Comparison of ENCODE assay signal across 17 cellular contexts in genomic region chr12:5966486-5967095, GRCh38. TPM values are rescaled to one million over a fixed set of nuclear protein-coding genes. Genes with fewer than 3 reads are reported as not detected.
A peak's percentile ranks its signal among the peaks of the same experiment; 100 is the strongest.
DNase-seq lines count a peak whose midpoint lies in the region; ATAC-seq and TF ChIP-seq lines count a peak whose summit lies in the region.
"Had no signal": no experiment of that assay in that cellular context is flagged by ENCODE, and none has a peak within 500 bp of the region (broad histone marks: within the 10 kb centered on the region; RNA-seq: fewer than 3 reads in every experiment).

No MANE protein-coding gene starts in this region.

- intact Hi-C loops in natural killer cell (cut with micrococcal nuclease) = loop anchor here (1.0 kb wide), 1 partner anchor 74 kb away; no protein-coding TSS in a partner anchor
- intact Hi-C loops in colonic mucosa (cut with DNase I) = no loop called here
- intact Hi-C loops in esophagus muscularis mucosa (cut with DNase I) = no loop called here
- intact Hi-C loops in vagina (cut with DNase I) = no loop called here

- H3K4me3 ChIP-seq in colonic mucosa (no peak overlapping the region), esophagus muscularis mucosa (no peak overlapping the region), vagina (no peak overlapping the region)
- H3K4me3 ChIP-seq: BLaER1, GM23248 had no signal

- TF ChIP-seq POLR2A in esophagus muscularis mucosa (IDR thresholded peaks at IDR 0.05; ENCODE audit: low read depth) (no peak), vagina (IDR thresholded peaks at IDR 0.05) (no peak)

- TF ChIP-seq EP300 in esophagus muscularis mucosa (IDR thresholded peaks at IDR 0.05) = no peak

- H3K27me3 ChIP-seq in colonic mucosa = no peaks in the 10 kb centered on the region
- H3K27me3 ChIP-seq in esophagus muscularis mucosa = peaks cover 0 to 4% (median 0%) of the 10 kb centered on the region in 4 donors
- H3K27me3 ChIP-seq in vagina = no peaks in the 10 kb centered on the region
- H3K27me3 ChIP-seq: BLaER1 had no signal

- no peaks in the 10 kb centered on the region for H3K36me3 Mint-ChIP-seq in natural killer cell treated with Interleukin-12 subunit alpha and Interleukin-12 subunit beta and Interleukin-15 and Interleukin-18, amount 100 ng/mL, for 72 hours
- no peaks in the 10 kb centered on the region for H3K36me3 Mint-ChIP-seq in natural killer cell
- H3K36me3 Mint-ChIP-seq: CD4-positive, CD25-positive, alpha-beta regulatory T cell; CD8-positive, alpha-beta T cell had no signal

- H3K9me3 Mint-ChIP-seq in natural killer cell treated with Interleukin-12 subunit alpha and Interleukin-12 subunit beta and Interleukin-15 and Interleukin-18, amount 100 ng/mL, for 72 hours = no peaks in the 10 kb centered on the region
- H3K9me3 Mint-ChIP-seq in natural killer cell = no peaks in the 10 kb centered on the region
- H3K9me3 Mint-ChIP-seq: CD4-positive, CD25-positive, alpha-beta regulatory T cell; CD8-positive, alpha-beta T cell had no signal

- ATAC-seq in natural killer cell treated with Interleukin-12 subunit alpha and Interleukin-12 subunit beta and Interleukin-15 and Interleukin-18, amount 100 ng/mL, for 72 hours = no peak
- ATAC-seq in natural killer cell (no peak), GM19023 (IDR thresholded peaks at IDR 0.05; ENCODE audit: unreplicated experiment) (no peak)

- no peak overlapping the region for H3K27ac Mint-ChIP-seq in natural killer cell treated with Interleukin-12 subunit alpha and Interleukin-12 subunit beta and Interleukin-15 and Interleukin-18, amount 100 ng/mL, for 72 hours
- no peak overlapping the region for H3K27ac Mint-ChIP-seq in natural killer cell
- H3K27ac Mint-ChIP-seq: B cell; CD4-positive, CD25-positive, alpha-beta regulatory T cell; CD8-positive, alpha-beta T cell had no signal

- peak; percentile 32 for DNase-seq in natural killer cell treated with Interleukin-12 subunit alpha and Interleukin-12 subunit beta and Interleukin-15 and Interleukin-18, amount 100 ng/mL, for 72 hours (ENCODE audit: low spot score)
- DNase-seq in natural killer cell (no peak), colonic mucosa (peak; percentile 6), esophagus muscularis mucosa (ENCODE audit: extremely low spot score) (peak; percentile 55), vagina (ENCODE audit: extremely low spot score in 2 of 2) (peak; percentile 64 to 70), COLO668 (lab: John Stamatoyannopoulos, UW; ENCODE audit: unreplicated experiment) (no peak)
- no peak for DNase-seq in stimulated activated CD8-positive, alpha-beta memory T cell treated with anti-CD3 and anti-CD28 coated beads, Interleukin-4, amount 100 ng/mL, for 48 hours
- DNase-seq: DMS 273 treated with DMSO at 0.1 percent for 48 hours, DMS79 had no signal

- TF ChIP-seq CTCF in natural killer cell (IDR thresholded peaks at IDR 0.05) (no peak), colonic mucosa (IDR thresholded peaks at IDR 0.05) (no peak), esophagus muscularis mucosa (IDR thresholded peaks at IDR 0.05) (no peak), vagina (IDR thresholded peaks at IDR 0.05) (no peak)

- H3K36me3 ChIP-seq in colonic mucosa (no peaks in the 10 kb centered on the region), esophagus muscularis mucosa (peaks cover 0 to 70% (median 2%) of the 10 kb centered on the region in 4 donors), vagina (no peaks in the 10 kb centered on the region)
- H3K36me3 ChIP-seq: BLaER1 had no signal

- H3K27ac ChIP-seq in colonic mucosa (no peak overlapping the region), esophagus muscularis mucosa (replicated peaks in 1 of 4) (no peak overlapping the region), vagina (no peak overlapping the region)
- H3K27ac ChIP-seq: 22Rv1, BLaER1, C4-2B, GM23248 had no signal

- H3K9ac ChIP-seq in colonic mucosa (ENCODE audit: low read depth in 2 of 2, low read length in 2 of 2) = no peak overlapping the region
- H3K9ac ChIP-seq: BLaER1, GM23248 had no signal

- H3K4me1 ChIP-seq in colonic mucosa (no peaks in the 10 kb centered on the region), esophagus muscularis mucosa (no peaks in the 10 kb centered on the region), vagina (no peaks in the 10 kb centered on the region)
- H3K4me1 ChIP-seq: BLaER1 had no signal

- H3K27me3 Mint-ChIP-seq in natural killer cell treated with Interleukin-12 subunit alpha and Interleukin-12 subunit beta and Interleukin-15 and Interleukin-18, amount 100 ng/mL, for 72 hours = peaks cover 12 to 28% of the 10 kb centered on the region in 2 donors
- H3K27me3 Mint-ChIP-seq in natural killer cell (ENCODE audit: low read depth in 2 of 2) = peaks cover 13 to 20% of the 10 kb centered on the region in 2 donors

- no peaks in the 10 kb centered on the region for H3K4me1 Mint-ChIP-seq in natural killer cell treated with Interleukin-12 subunit alpha and Interleukin-12 subunit beta and Interleukin-15 and Interleukin-18, amount 100 ng/mL, for 72 hours (ENCODE audit: low read depth in 2 of 2)
- no peaks in the 10 kb centered on the region for H3K4me1 Mint-ChIP-seq in natural killer cell

- H3K4me3 Mint-ChIP-seq in natural killer cell treated with Interleukin-12 subunit alpha and Interleukin-12 subunit beta and Interleukin-15 and Interleukin-18, amount 100 ng/mL, for 72 hours = no peak overlapping the region
- no peak overlapping the region for H3K4me3 Mint-ChIP-seq in natural killer cell
- H3K4me3 Mint-ChIP-seq: B cell; CD4-positive, CD25-positive, alpha-beta regulatory T cell; CD8-positive, alpha-beta T cell had no signal

- WGBS in esophagus muscularis mucosa = 87% methylated on average over 11 of the region's 11 CpGs

- H3K9me3 ChIP-seq in colonic mucosa (no peaks in the 10 kb centered on the region), esophagus muscularis mucosa (no peaks in the 10 kb centered on the region), vagina (no peaks in the 10 kb centered on the region)
- H3K9me3 ChIP-seq: BLaER1 had no signal

RNA-seq across cellular contexts. Expression of gene ANO2, which starts 21.5 kb away (rescaled TPM):
- total RNA-seq in natural killer cell treated with Interleukin-12 subunit alpha and Interleukin-12 subunit beta and Interleukin-15 and Interleukin-18, amount 100 ng/mL, for 72 hours = not detected
- total RNA-seq in natural killer cell = not detected
- 1 to 10 TPM; 1.1 to 2.2 TPM for total RNA-seq in colonic mucosa
- 10 to 100 TPM in 1 of 4 donors, 1 to 10 TPM in 3; 4.0 to 17.9 (median 5.1) TPM for total RNA-seq in esophagus muscularis mucosa
- total RNA-seq in vagina = 18.7 TPM
- total RNA-seq: B cell; CD8-positive, alpha-beta T cell; GM23248 had no signal

Comparison
In these comparisons a context has a peak if more than half of its experiments do, and no peak if none do; other contexts are left out.
1. DNase-seq: peak in natural killer cell treated with Interleukin-12 subunit alpha and Interleukin-12 subunit beta and Interleukin-15 and Interleukin-18, amount 100 ng/mL, for 72 hours (single experiment), colonic mucosa (single experiment), esophagus muscularis mucosa (single experiment) and vagina (2 of 2); none in natural killer cell (single experiment), stimulated activated CD8-positive, alpha-beta memory T cell treated with anti-CD3 and anti-CD28 coated beads, Interleukin-4, amount 100 ng/mL, for 48 hours (single experiment) and COLO668 (single experiment).